In the genomic region with DNA sequence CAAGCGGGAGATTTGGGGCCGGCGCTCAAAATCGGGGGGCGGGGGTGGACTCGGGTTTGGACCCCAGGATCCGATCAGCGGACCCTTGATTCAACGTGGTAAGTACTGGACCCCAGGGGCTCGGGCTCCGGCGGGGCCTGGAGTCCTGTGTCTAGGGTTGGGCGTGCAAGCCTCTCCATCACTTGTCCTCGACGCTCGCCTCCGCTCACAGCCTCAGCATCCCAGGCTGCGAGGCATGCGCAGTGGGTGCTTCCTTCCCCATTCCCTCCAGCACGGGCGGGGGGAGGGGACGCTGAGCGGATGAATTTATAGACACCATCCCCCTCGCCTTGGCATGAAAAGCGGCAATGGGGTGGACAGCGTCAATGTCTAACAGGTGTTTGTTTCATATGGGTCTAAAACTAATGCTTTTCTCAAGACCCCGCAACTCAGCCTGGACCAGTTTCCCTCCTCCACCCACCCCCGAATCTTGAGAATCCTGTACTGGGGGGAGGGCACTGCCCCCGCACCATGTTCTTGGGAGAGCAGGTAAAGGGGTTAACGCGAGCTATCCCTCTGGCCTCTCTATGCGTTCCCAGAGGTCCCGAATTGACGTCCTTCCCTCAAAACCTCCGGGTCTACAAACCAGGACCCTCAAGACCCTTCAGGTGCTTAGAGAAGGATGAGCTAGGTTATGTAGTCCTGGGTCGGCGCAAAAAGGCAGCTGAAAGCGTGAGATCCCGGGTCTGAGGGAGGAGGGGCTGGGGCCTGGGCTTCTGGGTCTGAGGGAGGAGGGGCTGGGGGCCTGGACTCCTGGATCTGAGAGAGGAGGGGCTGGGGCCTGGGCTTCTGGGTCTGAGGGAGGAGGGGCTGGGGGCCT, we compare ENCODE assay signal across 8 cellular contexts. TPM values are rescaled to one million over a fixed set of nuclear protein-coding genes. Genes with fewer than 3 reads are reported as not detected.
A peak's percentile ranks its signal among the peaks of the same experiment; 100 is the strongest.
DNase-seq lines count a peak whose midpoint lies in the region; ATAC-seq and TF ChIP-seq lines count a peak whose summit lies in the region.

No MANE protein-coding gene starts in this region.

- H3K23me2 ChIP-seq in H9 (ENCODE audit: insufficient read length, low read depth, low read length, poor library complexity, severe bottlenecking), result peaks cover 19% of the 10 kb centered on the region

- no peaks in the 10 kb centered on the region for H3K9me3 ChIP-seq in H9 (ENCODE audit: control insufficient read depth, low read depth, low read length)

- H4K20me1 ChIP-seq in H9 (ENCODE audit: control insufficient read depth, insufficient read depth, insufficient read length), result no peaks in the 10 kb centered on the region

- DNase-seq in H9, result peak; percentile 78
- peak; percentile 73 for DNase-seq in SK-N-DZ (ENCODE audit: low spot score)
- DNase-seq in dorsolateral prefrontal cortex, result peak; percentile 75 to 86 (median 80)
- DNase-seq in left kidney (ENCODE audit: low read depth, low spot score), result peak; percentile 96
- DNase-seq in stimulated activated naive B cell treated with anti-CD40 and anti-IgM and Interleukin-4, amounts not matched to agents 10 μg/mL and 1 μg/mL and 100 μg/mL, for 72 hours, result no peak
- no peak for DNase-seq in HuH-7.5 (ENCODE audit: low spot score)

- no peaks in the 10 kb centered on the region for H3K27me3 ChIP-seq in H9 (ENCODE audit: insufficient read depth, low read length)
- no peaks in the 10 kb centered on the region for H3K27me3 ChIP-seq in dorsolateral prefrontal cortex

- no peak overlapping the region for H4K8ac ChIP-seq in H9 (replicated peaks; ENCODE audit: insufficient read length, low read depth, low read length)

- H3K27me3 Mint-ChIP-seq in H9 (ENCODE audit: low read depth), result no peaks in the 10 kb centered on the region; the same call in 1 of the 2 replicates
- H3K27me3 Mint-ChIP-seq in stimulated activated naive B cell treated with anti-CD40 and anti-IgM and Interleukin-4, amounts not matched to agents 10 μg/mL and 1 μg/mL and 100 μg/mL, for 72 hours, result peaks cover 29 to 47% of the 10 kb centered on the region in 2 donors

- H3K27ac Mint-ChIP-seq in H9, result peak overlapping the region; percentile 92 to 97 (median 97)
- peak overlapping the region; percentile 37 for H3K27ac Mint-ChIP-seq in stimulated activated naive B cell treated with anti-CD40 and anti-IgM and Interleukin-4, amounts not matched to agents 10 μg/mL and 1 μg/mL and 100 μg/mL, for 72 hours

- peak overlapping the region; percentile 3 for H3K9ac ChIP-seq in H9 (ENCODE audit: extremely low read depth, insufficient read length, low read length)

- H3K56ac ChIP-seq in H9 (ENCODE audit: insufficient read length, low read depth, low read length), result no peak overlapping the region

- H2BK20ac ChIP-seq in H9 (ENCODE audit: low read depth, low read length, poor library complexity, severe bottlenecking), result no peak overlapping the region

- no peaks in the 10 kb centered on the region for H3K79me1 ChIP-seq in H9 (ENCODE audit: insufficient read depth, low read depth, low read length, poor library complexity, severe bottlenecking)

- H3K18ac ChIP-seq in H9 (ENCODE audit: insufficient read length, low read depth, low read length), result no peak overlapping the region

- H3K4ac ChIP-seq in H9 (ENCODE audit: low read depth, low read length), result no peak overlapping the region

- no peaks in the 10 kb centered on the region for H3K79me2 ChIP-seq in H9 (ENCODE audit: insufficient read depth, low read length)

- H3K4me3 Mint-ChIP-seq in H9, result peak overlapping the region; percentile 83 to 98
- H3K4me3 Mint-ChIP-seq in stimulated activated naive B cell treated with anti-CD40 and anti-IgM and Interleukin-4, amounts not matched to agents 10 μg/mL and 1 μg/mL and 100 μg/mL, for 72 hours, result peak overlapping the region; percentile 73 to 76

- no peak overlapping the region for H3T11ph ChIP-seq in H9 (ENCODE audit: low read length)

- H2BK5ac ChIP-seq in H9 (ENCODE audit: insufficient read length, low read length), result no peak overlapping the region

- no peak overlapping the region for H2BK120ac ChIP-seq in H9 (ENCODE audit: low read depth, low read length, poor library complexity, severe bottlenecking)

- no peak overlapping the region for H3K14ac ChIP-seq in H9 (ENCODE audit: insufficient read depth, low read length)

- ATAC-seq in stimulated activated naive B cell treated with anti-CD40 and anti-IgM and Interleukin-4, amounts not matched to agents 10 μg/mL and 1 μg/mL and 100 μg/mL, for 72 hours (replicated peaks), result peak; percentile 34 to 48
- no peak for ATAC-seq in GM21515 (IDR thresholded peaks at IDR 0.05; ENCODE audit: unreplicated experiment)

- peaks cover 17 to 41% (median 34%) of the 10 kb centered on the region in 3 experiments; a peak in 6 of 7 replicates for H3K36me3 Mint-ChIP-seq in H9 (ENCODE audit: insufficient read depth in 1 of 3, low read depth in 3 of 3)
- H3K36me3 Mint-ChIP-seq in stimulated activated naive B cell treated with anti-CD40 and anti-IgM and Interleukin-4, amounts not matched to agents 10 μg/mL and 1 μg/mL and 100 μg/mL, for 72 hours, result peaks cover 27 to 39% of the 10 kb centered on the region in 2 donors

- TF ChIP-seq CTCF in 22Rv1 (IDR thresholded peaks at IDR 0.05) (no peak), H9 (conservative IDR thresholded peaks at IDR 0.05) (no peak), dorsolateral prefrontal cortex (IDR thresholded peaks at IDR 0.05 in 54 of 56, conservative IDR thresholded peaks at IDR 0.05 in 2 of 56; ENCODE audit: low read depth in 1 of 56, partially characterized antibody in 56 of 56) (peak in 2 of 56 donors; percentile 5 to 6)

- H3K4me1 ChIP-seq in H9 (ENCODE audit: insufficient read depth, low read length), result peaks cover 10% of the 10 kb centered on the region; the same call in 1 of the 2 replicates

- H2AK5ac ChIP-seq in H9 (ENCODE audit: insufficient read length, low read length), result no peak overlapping the region

- H3K23ac ChIP-seq in H9 (ENCODE audit: insufficient read length, low read depth, low read length), result no peak overlapping the region

- peaks cover 21 to 40% of the 10 kb centered on the region in 2 experiments for H3K4me1 Mint-ChIP-seq in H9
- H3K4me1 Mint-ChIP-seq in stimulated activated naive B cell treated with anti-CD40 and anti-IgM and Interleukin-4, amounts not matched to agents 10 μg/mL and 1 μg/mL and 100 μg/mL, for 72 hours, result peaks cover 28 to 40% of the 10 kb centered on the region in 2 donors

- no CpG with 5 or more reads among the region's 39 CpGs for WGBS in H9 (ENCODE audit: extremely low coverage, insufficient read length, low lambda C conversion rate)

- intact Hi-C loops in dorsolateral prefrontal cortex (cut with DNase I), result loop anchor here (2.0 to 5.0 kb wide), 2 partner anchors 75 to 76 kb away; a partner anchor contains a TSS

- no peak overlapping the region for H4K5ac ChIP-seq in H9 (ENCODE audit: insufficient read length, low read depth, low read length)

- H2BK12ac ChIP-seq in H9 (ENCODE audit: insufficient read length, low read depth, low read length), result no peak overlapping the region

- H2BK15ac ChIP-seq in H9 (ENCODE audit: low read depth, low read length), result no peak overlapping the region

- peak overlapping the region; percentile 54 to 91 (median 71) for H3K4me3 ChIP-seq in dorsolateral prefrontal cortex

- H3K27ac ChIP-seq in 22Rv1 (peak overlapping the region; percentile 87), H9 (ENCODE audit: insufficient read length, low read depth, low read length) (no peak overlapping the region), dorsolateral prefrontal cortex (peak overlapping the region; percentile 7 to 95 (median 90))

- peak overlapping the region; percentile 56 for H2AFZ ChIP-seq in H9 (ENCODE audit: low read length)

- no peak overlapping the region for H4K91ac ChIP-seq in H9 (ENCODE audit: insufficient read length, low read depth, low read length)

- peaks cover 0 to 3% of the 10 kb centered on the region in 2 experiments; a peak in 1 of 5 replicates for H3K9me3 Mint-ChIP-seq in H9
- no peaks in the 10 kb centered on the region for H3K9me3 Mint-ChIP-seq in stimulated activated naive B cell treated with anti-CD40 and anti-IgM and Interleukin-4, amounts not matched to agents 10 μg/mL and 1 μg/mL and 100 μg/mL, for 72 hours

- peak overlapping the region; percentile 98 for H3K4me2 ChIP-seq in H9 (ENCODE audit: insufficient read depth, insufficient read length, low read length)

RNA-seq across cellular contexts. Expression of a gene that starts 0.6 kb away (rescaled TPM):
- total RNA-seq in H9 (2021) (66.4 and 74.6 TPM in 2 replicates), dorsolateral prefrontal cortex (100 to 1,000 TPM in 78 of 120 experiments, 10 to 100 TPM in 42; 55.9 to 163 (median 105) TPM)
- 28.3 and 32.8 TPM in 2 replicates for polyA plus RNA-seq in SK-N-DZ (2014; cell fraction: cytosol; rRNA removed)
- polyA plus RNA-seq in SK-N-DZ (2014; cell fraction: nucleus; rRNA removed), result 148 and 189 TPM in 2 replicates

RNA-seq across cellular contexts. Expression of a gene that starts 2.1 kb away (rescaled TPM):
- total RNA-seq in H9 (2021) (13.5 and 13.6 TPM in 2 replicates), dorsolateral prefrontal cortex (1 to 10 TPM in 93 of 120 experiments, under 1 TPM in 26, not detected in 1; 0.33 to 4.1 (median 1.5) TPM)
- polyA plus RNA-seq in SK-N-DZ (2014; cell fraction: cytosol; rRNA removed), result 5.0 and 5.4 TPM in 2 replicates
- 48.1 and 54.9 TPM in 2 replicates for polyA plus RNA-seq in SK-N-DZ (2014; cell fraction: nucleus; rRNA removed)

RNA-seq across cellular contexts. Expression of a gene that starts 14.4 kb away (rescaled TPM):
- total RNA-seq in H9 (2021) (504 and 505 TPM in 2 replicates), dorsolateral prefrontal cortex (100 to 1,000 TPM in 54 of 120 experiments, 10 to 100 TPM in 66; 75.9 to 139 (median 99.2) TPM)
- 454 and 480 TPM in 2 replicates for polyA plus RNA-seq in SK-N-DZ (2014; cell fraction: cytosol; rRNA removed)
- polyA plus RNA-seq in SK-N-DZ (2014; cell fraction: nucleus; rRNA removed), result 349 and 359 TPM in 2 replicates

RNA-seq across cellular contexts. Expression of a gene that starts 25.7 kb away (rescaled TPM):
- total RNA-seq in H9 (2021), result 145 and 154 TPM in 2 replicates
- 3.4 and 4.0 TPM in 2 replicates for polyA plus RNA-seq in SK-N-DZ (2014; cell fraction: cytosol; rRNA removed)
- polyA plus RNA-seq in SK-N-DZ (2014; cell fraction: nucleus; rRNA removed), result 3.1 and 6.2 TPM in 2 replicates
- 1 to 10 TPM in 119 of 120 experiments, under 1 TPM in 1; 0.87 to 9.6 (median 3.6) TPM for total RNA-seq in dorsolateral prefrontal cortex

RNA-seq across cellular contexts. Expression of a gene that starts 25.8 kb away (rescaled TPM):
- total RNA-seq in H9 (2021) (185 and 205 TPM in 2 replicates), dorsolateral prefrontal cortex (100 to 1,000 TPM in 1 of 120 experiments, 10 to 100 TPM in 119; 44.4 to 102 (median 65.0) TPM)
- polyA plus RNA-seq in SK-N-DZ (2014; cell fraction: cytosol; rRNA removed), result 25.6 and 32.7 TPM in 2 replicates
- 30.2 and 41.0 TPM in 2 replicates for polyA plus RNA-seq in SK-N-DZ (2014; cell fraction: nucleus; rRNA removed)

Comparison
In these comparisons a context has a peak if more than half of its experiments do, and no peak if none do; other contexts are left out.
1. DNase-seq: peak in H9 (single experiment), SK-N-DZ (single experiment), dorsolateral prefrontal cortex (10 of 10) and left kidney (single experiment); none in stimulated activated naive B cell treated with anti-CD40 and anti-IgM and Interleukin-4, amounts not matched to agents 10 μg/mL and 1 μg/mL and 100 μg/mL, for 72 hours (single experiment) and HuH-7.5 (single experiment).